Comparison of ENCODE assay signal across 1 cellular context in genomic region chr1:12128120-12128519, GRCh38.
TF ChIP-seq lines count a peak whose summit lies in the region.

No MANE protein-coding gene starts in this region.

TF ChIP-seq in K562, 482 proteins besides CTCF, POLR2A, EP300 and RAD21:
- TF ChIP-seq SRSF3 (IDR thresholded peaks at IDR 0.05; ENCODE audit: insufficient read depth, low read length): no peak
- 0 out of 2 replicates have a peak, but pooled peaks have one; percentile 12 for TF ChIP-seq MAX (CRISPR knock-in tag; IDR thresholded peaks at IDR 0.05)
- TF ChIP-seq TAF9B (IDR thresholded peaks at IDR 0.05; ENCODE audit: partially characterized antibody): no peak
- no peak for TF ChIP-seq NONO (IDR thresholded peaks at IDR 0.05; ENCODE audit: low read depth in 2 of 2, low read length in 1 of 2)
- TF ChIP-seq SNAPC5 (CRISPR knock-in tag; IDR thresholded peaks at IDR 0.05): no peak
